9 cellular contexts compared by ENCODE assay signal in the genomic region with DNA sequence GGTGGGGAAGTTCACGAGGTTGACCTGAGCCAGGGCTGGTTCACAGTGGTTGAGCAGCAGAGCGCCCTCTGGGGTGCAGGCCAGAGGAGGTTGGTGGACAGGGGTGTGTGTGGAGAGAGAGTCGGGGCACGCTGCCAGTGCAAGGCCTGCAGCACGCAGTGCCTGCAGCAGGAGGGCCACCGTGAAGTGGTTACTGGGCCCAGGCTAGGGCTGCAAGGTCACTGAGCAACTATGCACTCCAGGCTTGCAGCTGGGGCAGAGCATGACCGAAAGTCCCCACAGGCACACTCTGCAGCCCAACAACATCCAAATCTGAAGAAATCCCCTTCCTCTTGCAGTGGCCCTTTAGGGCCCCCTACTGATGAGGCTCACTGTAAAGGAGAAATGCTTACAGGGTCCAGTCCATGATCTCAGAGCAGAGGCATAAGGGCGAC.
DNase-seq lines count a peak whose midpoint lies in the region; FAIRE-seq and TF ChIP-seq lines count a peak whose summit lies in the region.
"Had no signal": no experiment of that assay in that cellular context is flagged by ENCODE, and none has a peak within 500 bp of the region (broad histone marks: within the 10 kb centered on the region; RNA-seq: fewer than 3 reads in every experiment).

No MANE protein-coding gene starts in this region.

- FAIRE-seq in kidney (lab: Jason Lieb, UNC) = no peak

- intact Hi-C loops in kidney (cut with DNase I) = no loop called here

- no peaks in the 10 kb centered on the region for H3K4me1 ChIP-seq in kidney (ENCODE audit: control insufficient read depth in 1 of 2, insufficient read depth in 1 of 2, low read depth in 1 of 2, low read length in 2 of 2)

- DNase-seq in Daoy (ENCODE audit: low read depth) = peak; percentile 50
- peak; percentile 78 for DNase-seq in H7
- DNase-seq in kidney = peak; percentile 86
- DNase-seq in NCI-H2081 (lab: John Stamatoyannopoulos, UW) = no peak
- DNase-seq in activated gamma-delta T cell (lab: John Stamatoyannopoulos, UW) = no peak
- no peak for DNase-seq in NCI-H1105 (lab: John Stamatoyannopoulos, UW)
- no peak for DNase-seq in RKO (ENCODE audit: low spot score)
- DNase-seq: activated CD8-positive, alpha-beta memory T cell treated with anti-CD3 and anti-CD28 coated beads for 24 hours had no signal

- no peaks in the 10 kb centered on the region for H3K27me3 ChIP-seq in H7 (ENCODE audit: control insufficient read depth, insufficient read depth, low read length)

- H3K9ac ChIP-seq in kidney (ENCODE audit: low read length in 2 of 2) = no peak overlapping the region

- H3K36me3 ChIP-seq in H7 (replicated peaks; ENCODE audit: control insufficient read depth, insufficient read depth, low read length) (peaks cover 3% of the 10 kb centered on the region), kidney (ENCODE audit: control insufficient read depth in 1 of 2, insufficient read depth in 2 of 2, low read length in 2 of 2) (no peaks in the 10 kb centered on the region)

- H3K4me3 ChIP-seq in H7 (ENCODE audit: insufficient read depth, low read depth, low read length) = no peak overlapping the region
- no peak overlapping the region for H3K4me3 ChIP-seq in kidney (ENCODE audit: low read length in 2 of 2)

- H3K27ac ChIP-seq in VCaP (no peak overlapping the region), kidney (ENCODE audit: low read depth in 2 of 2, low read length in 2 of 2) (no peak overlapping the region)

- TF ChIP-seq CTCF in VCaP (conservative IDR thresholded peaks at IDR 0.05) (0 out of 2 replicates have a peak, but pooled peaks have one; percentile 6), kidney (IDR thresholded peaks at IDR 0.05; ENCODE audit: borderline replicate concordance, extremely low read depth, insufficient read depth) (peak; percentile 16)

- H3K9me3 ChIP-seq in kidney (ENCODE audit: control insufficient read depth in 1 of 2, low read length in 2 of 2) = no peaks in the 10 kb centered on the region

Comparison
In these comparisons a context has a peak if more than half of its experiments do, and no peak if none do; other contexts are left out.
1. DNase-seq: peak in Daoy (single experiment), H7 (single experiment) and kidney (single experiment); none in NCI-H2081 (0 of 2), activated gamma-delta T cell (single experiment), NCI-H1105 (single experiment) and RKO (single experiment).